In the genomic region with DNA sequence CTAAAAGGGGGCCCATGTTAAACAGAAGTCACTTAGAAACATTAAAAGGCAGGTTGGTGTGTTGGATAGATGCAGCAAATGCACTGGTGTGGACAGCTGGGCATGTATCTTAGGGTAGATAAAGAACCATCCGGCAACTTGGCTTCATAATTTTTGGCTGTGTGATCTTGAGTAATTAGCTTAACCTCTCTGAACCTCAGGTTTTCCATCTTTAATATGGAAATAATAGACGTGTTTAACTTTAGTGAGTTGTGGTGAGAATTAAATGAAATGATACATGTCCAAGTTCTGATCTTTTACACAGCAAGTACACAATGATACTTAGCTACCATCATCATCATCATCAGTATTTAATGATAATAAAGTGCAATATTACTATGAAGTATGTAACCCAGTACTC, we compare ENCODE assay signal across 32 cellular contexts.
DNase-seq lines count a peak whose midpoint lies in the region; ATAC-seq, FAIRE-seq and TF ChIP-seq lines count a peak whose summit lies in the region.
"Had no signal": no experiment of that assay in that cellular context is flagged by ENCODE, and none has a peak within 500 bp of the region (broad histone marks: within the 10 kb centered on the region; RNA-seq: fewer than 3 reads in every experiment).

No MANE protein-coding gene starts in this region.

- H3K36me3 ChIP-seq in CD8-positive, alpha-beta T cell (ENCODE audit: insufficient read depth, low read length), result no peaks in the 10 kb centered on the region
- peaks cover 0 to 9% (median 0%) of the 10 kb centered on the region in 3 experiments for H3K36me3 ChIP-seq in naive thymus-derived CD4-positive, alpha-beta T cell (ENCODE audit: control insufficient read depth in 2 of 3, insufficient read depth in 3 of 3, low read length in 3 of 3)
- H3K36me3 ChIP-seq: BLaER1, gastrocnemius medialis, neural progenitor cell, tibial artery had no signal

- TF ChIP-seq EP300 in A549 (IDR thresholded peaks at IDR 0.05), result no peak

- no peaks in the 10 kb centered on the region for H3K27me3 ChIP-seq in CD8-positive, alpha-beta T cell (ENCODE audit: insufficient read depth, low read length)
- H3K27me3 ChIP-seq in naive thymus-derived CD4-positive, alpha-beta T cell (ENCODE audit: control insufficient read depth in 2 of 2, insufficient read depth in 2 of 2, low read length in 2 of 2), result no peaks in the 10 kb centered on the region
- H3K27me3 ChIP-seq: BLaER1, gastrocnemius medialis, neural progenitor cell, tibial artery had no signal

- no peaks in the 10 kb centered on the region for H3K9me3 Mint-ChIP-seq in CD8-positive, alpha-beta T cell
- H3K9me3 Mint-ChIP-seq in activated naive CD8-positive, alpha-beta T cell treated with anti-CD3 and anti-CD28 coated beads, Interleukin-2, amount 50 U/mL, for 24 hours, result no peaks in the 10 kb centered on the region
- peaks cover 0 to 3% (median 0%) of the 10 kb centered on the region in 11 donors for H3K9me3 Mint-ChIP-seq in naive thymus-derived CD4-positive, alpha-beta T cell
- H3K9me3 Mint-ChIP-seq: activated CD4-positive, alpha-beta memory T cell treated with anti-CD3 and anti-CD28 coated beads for 36 hours; activated naive CD4-positive, alpha-beta T cell treated with anti-CD3 and anti-CD28 coated beads for 36 hours; immature natural killer cell; memory B cell; neural progenitor cell; T-helper 1 cell treated with Interleukin-12 subunit alpha and Interleukin-12 subunit beta and Interleukin-4 antibody, amounts not matched to agents 30 μg/mL and 1 μg/mL, for 36 hours had no signal

- FAIRE-seq in A549 (lab: Jason Lieb, UNC), result no peak
- FAIRE-seq: colon had no signal

- peaks cover 92% of the 10 kb centered on the region for H3K4me1 ChIP-seq in A549
- peaks cover 40% of the 10 kb centered on the region for H3K4me1 ChIP-seq in CD8-positive, alpha-beta T cell (ENCODE audit: insufficient read depth, low read length)
- peaks cover 0 to 32% of the 10 kb centered on the region in 2 donors for H3K4me1 ChIP-seq in naive thymus-derived CD4-positive, alpha-beta T cell (ENCODE audit: control insufficient read depth in 2 of 2, insufficient read depth in 2 of 2, low read length in 2 of 2)
- H3K4me1 ChIP-seq: BLaER1 had no signal

- 92% methylated on average over 2 of the region's 2 CpGs for WGBS in A549 (ENCODE audit: missing lambda C conversion rate)

- no peaks in the 10 kb centered on the region for H3K9me3 ChIP-seq in A549
- no peaks in the 10 kb centered on the region for H3K9me3 ChIP-seq in CD8-positive, alpha-beta T cell (ENCODE audit: low read length)
- H3K9me3 ChIP-seq in naive thymus-derived CD4-positive, alpha-beta T cell (ENCODE audit: control insufficient read depth in 2 of 3, low read length in 3 of 3), result no peaks in the 10 kb centered on the region
- H3K9me3 ChIP-seq: BLaER1, gastrocnemius medialis, tibial artery had no signal

- H3K4me3 ChIP-seq in A549, result no peak overlapping the region
- H3K4me3 ChIP-seq in CD8-positive, alpha-beta T cell (ENCODE audit: low read depth, low read length), result no peak overlapping the region
- no peak overlapping the region for H3K4me3 ChIP-seq in naive thymus-derived CD4-positive, alpha-beta T cell (ENCODE audit: low read length)
- H3K4me3 ChIP-seq: BLaER1, gastrocnemius medialis, GM23248, neural progenitor cell, tibial artery had no signal

- TF ChIP-seq RAD21 in A549 (conservative IDR thresholded peaks at IDR 0.05 in 1 of 2, IDR thresholded peaks at IDR 0.05 in 1 of 2), result no peak

- POLR2A ChIA-PET in A549 (lab: Yijun Ruan, JAX), result no interaction called here
- POLR2A ChIA-PET in CD8-positive, alpha-beta T cell (lab: Charles Lee), result interaction anchor here (1.0 to 1.5 kb wide), 2 partner anchors 10 to 121 kb away, joined by 3 read pairs; no protein-coding TSS in a partner anchor
- POLR2A ChIA-PET in naive thymus-derived CD4-positive, alpha-beta T cell (lab: Charles Lee), result interaction anchor here (0.6 kb wide), 1 partner anchor 301 kb away, joined by 4 read pairs; no protein-coding TSS in a partner anchor

- DNase-seq in A549 (ENCODE audit: low read depth in 1 of 2, low spot score in 1 of 2) (no peak), NCI-H748 treated with DMSO at 0.1 percent for 48 hours (lab: John Stamatoyannopoulos, UW) (no peak), HuH-7 (ENCODE audit: low spot score) (no peak)
- DNase-seq in CD8-positive, alpha-beta T cell, result no peak
- DNase-seq in activated naive CD8-positive, alpha-beta T cell treated with anti-CD3 and anti-CD28 coated beads, Interleukin-2, amount 50 U/mL, for 24 hours, result no peak
- no peak for DNase-seq in naive thymus-derived CD4-positive, alpha-beta T cell
- DNase-seq: activated CD4-positive, alpha-beta memory T cell treated with anti-CD3 and anti-CD28 coated beads for 36 hours; activated CD8-positive, alpha-beta memory T cell treated with anti-CD3 and anti-CD28 coated beads, Interleukin-2, amount 50 U/mL, for 48 hours; activated naive CD4-positive, alpha-beta T cell treated with anti-CD3 and anti-CD28 coated beads for 36 hours; DMS79 treated with DMSO at 0.1 percent for 48 hours; effector CD4-positive, alpha-beta T cell; gastrocnemius medialis; GDM1; GM23248; hypothalamus; immature natural killer cell; left cardiac atrium; NCI-H1930; NCI-H526; right cardiac atrium; Right ventricle myocardium superior; stimulated activated CD4-positive, alpha-beta T cell treated with anti-CD3 and anti-CD28 coated beads, Interleukin-1b, Interleukin-23, amount 100 ng/mL, for 48 hours; tibial artery had no signal

- peak overlapping the region; percentile 79 for H3K27ac Mint-ChIP-seq in CD8-positive, alpha-beta T cell
- peak overlapping the region; percentile 72 for H3K27ac Mint-ChIP-seq in activated naive CD8-positive, alpha-beta T cell treated with anti-CD3 and anti-CD28 coated beads, Interleukin-2, amount 50 U/mL, for 24 hours
- H3K27ac Mint-ChIP-seq in naive thymus-derived CD4-positive, alpha-beta T cell, result peak overlapping the region in 5 of 9 donors; percentile 36 to 87 (median 77)
- H3K27ac Mint-ChIP-seq: activated CD4-positive, alpha-beta memory T cell treated with anti-CD3 and anti-CD28 coated beads for 36 hours; immature natural killer cell; memory B cell; neural progenitor cell; T-helper 1 cell treated with Interleukin-12 subunit alpha and Interleukin-12 subunit beta and Interleukin-4 antibody, amounts not matched to agents 30 μg/mL and 1 μg/mL, for 36 hours had no signal

- intact Hi-C loops in CD8-positive, alpha-beta T cell (cut with DNase I, micrococcal nuclease), result no loop called here
- intact Hi-C loops in naive thymus-derived CD4-positive, alpha-beta T cell (cut with micrococcal nuclease), result loop anchor here in 1 of 2 donors (1.0 to 5.0 kb wide), 3 partner anchors 11 to 259 kb away; no protein-coding TSS in a partner anchor

- H3K27ac ChIP-seq in A549, result peak overlapping the region; percentile 78
- no peak overlapping the region for H3K27ac ChIP-seq in CD8-positive, alpha-beta T cell (ENCODE audit: low read depth, low read length)
- H3K27ac ChIP-seq in naive thymus-derived CD4-positive, alpha-beta T cell (ENCODE audit: low read depth, low read length), result no peak overlapping the region
- H3K27ac ChIP-seq: BLaER1, gastrocnemius medialis, neural progenitor cell had no signal

- TF ChIP-seq POLR2A in A549 (IDR thresholded peaks at IDR 0.05; ENCODE audit: low read length), result no peak

- no peak for TF ChIP-seq CTCF in A549 (IDR thresholded peaks at IDR 0.05)
- TF ChIP-seq CTCF in CD8-positive, alpha-beta T cell (IDR thresholded peaks at IDR 0.05), result no peak

- H3K4me3 Mint-ChIP-seq in CD8-positive, alpha-beta T cell, result no peak overlapping the region
- no peak overlapping the region for H3K4me3 Mint-ChIP-seq in activated naive CD8-positive, alpha-beta T cell treated with anti-CD3 and anti-CD28 coated beads, Interleukin-2, amount 50 U/mL, for 24 hours
- H3K4me3 Mint-ChIP-seq in naive thymus-derived CD4-positive, alpha-beta T cell, result peak overlapping the region in 2 of 10 donors; percentile 27 to 30
- H3K4me3 Mint-ChIP-seq: activated CD4-positive, alpha-beta memory T cell treated with anti-CD3 and anti-CD28 coated beads for 36 hours; activated naive CD4-positive, alpha-beta T cell treated with anti-CD3 and anti-CD28 coated beads for 36 hours; immature natural killer cell; memory B cell; neural progenitor cell; T-helper 1 cell treated with Interleukin-12 subunit alpha and Interleukin-12 subunit beta and Interleukin-4 antibody, amounts not matched to agents 30 μg/mL and 1 μg/mL, for 36 hours had no signal

- no peak for ATAC-seq in A549
- ATAC-seq in CD8-positive, alpha-beta T cell, result no peak
- ATAC-seq in activated naive CD8-positive, alpha-beta T cell treated with anti-CD3 and anti-CD28 coated beads, Interleukin-2, amount 50 U/mL, for 24 hours, result no peak
- ATAC-seq in naive thymus-derived CD4-positive, alpha-beta T cell, result no peak
- ATAC-seq in HG02938 (IDR thresholded peaks at IDR 0.05; ENCODE audit: unreplicated experiment), result no peak
- no peak for ATAC-seq in HG03139 (IDR thresholded peaks at IDR 0.05; ENCODE audit: unreplicated experiment)
- ATAC-seq: activated CD4-positive, CD25-positive, alpha-beta regulatory T cell treated with anti-CD3 and anti-CD28 coated beads, Interleukin-2, amount 50 U/mL, for 24 hours; gastrocnemius medialis; right cardiac atrium; SK-N-SH treated with all-trans-retinoic acid at 6 μM for 48 hours had no signal

- H3K27me3 Mint-ChIP-seq in CD8-positive, alpha-beta T cell (ENCODE audit: low read depth), result no peaks in the 10 kb centered on the region
- H3K27me3 Mint-ChIP-seq in activated naive CD8-positive, alpha-beta T cell treated with anti-CD3 and anti-CD28 coated beads, Interleukin-2, amount 50 U/mL, for 24 hours, result no peaks in the 10 kb centered on the region
- no peaks in the 10 kb centered on the region for H3K27me3 Mint-ChIP-seq in naive thymus-derived CD4-positive, alpha-beta T cell
- H3K27me3 Mint-ChIP-seq: activated CD4-positive, alpha-beta memory T cell treated with anti-CD3 and anti-CD28 coated beads for 36 hours; memory B cell had no signal

- peaks cover 83% of the 10 kb centered on the region for H3K4me1 Mint-ChIP-seq in CD8-positive, alpha-beta T cell (ENCODE audit: low read depth)
- H3K4me1 Mint-ChIP-seq in activated naive CD8-positive, alpha-beta T cell treated with anti-CD3 and anti-CD28 coated beads, Interleukin-2, amount 50 U/mL, for 24 hours, result peaks cover 85% of the 10 kb centered on the region
- peaks cover 3 to 94% (median 81%) of the 10 kb centered on the region in 7 donors for H3K4me1 Mint-ChIP-seq in naive thymus-derived CD4-positive, alpha-beta T cell

- CTCF ChIA-PET in A549 (lab: Yijun Ruan, JAX), result interaction anchor here (1.7 kb wide), 1 partner anchor 241 kb away, joined by 3 read pairs; no protein-coding TSS in a partner anchor
- CTCF ChIA-PET in CD8-positive, alpha-beta T cell (lab: Charles Lee), result no interaction called here
- CTCF ChIA-PET in naive thymus-derived CD4-positive, alpha-beta T cell (lab: Charles Lee), result no interaction called here

- peak overlapping the region; percentile 69; the same call in 2 of the 3 replicates for H3K4me2 ChIP-seq in A549
- H3K4me2 ChIP-seq: BLaER1, neural progenitor cell had no signal

- H3K36me3 Mint-ChIP-seq in CD8-positive, alpha-beta T cell, result peaks cover 38% of the 10 kb centered on the region
- H3K36me3 Mint-ChIP-seq in activated naive CD8-positive, alpha-beta T cell treated with anti-CD3 and anti-CD28 coated beads, Interleukin-2, amount 50 U/mL, for 24 hours (ENCODE audit: low read depth), result peaks cover 37% of the 10 kb centered on the region
- peaks cover 2 to 60% (median 18%) of the 10 kb centered on the region in 5 donors for H3K36me3 Mint-ChIP-seq in naive thymus-derived CD4-positive, alpha-beta T cell
- H3K36me3 Mint-ChIP-seq: immature natural killer cell, neural progenitor cell had no signal

Comparison
In these comparisons a context has a peak if more than half of its experiments do, and no peak if none do; other contexts are left out.
1. H3K27ac ChIP-seq: peak in A549 (2 of 2); none in CD8-positive, alpha-beta T cell (single experiment) and naive thymus-derived CD4-positive, alpha-beta T cell (single experiment).
2. Peak in every context shown above with its lines, with median percentiles within 50 percentile points of each other: H3K27ac Mint-ChIP-seq.